ENCODE assay signal across 28 cellular contexts in genomic region chr3:132228923-132229322, GRCh38.
A peak's percentile ranks its signal among the peaks of the same experiment; 100 is the strongest.
DNase-seq lines count a peak whose midpoint lies in the region; ATAC-seq and TF ChIP-seq lines count a peak whose summit lies in the region.
"Had no signal": no experiment of that assay in that cellular context is flagged by ENCODE, and none has a peak within 500 bp of the region (broad histone marks: within the 10 kb centered on the region; RNA-seq: fewer than 3 reads in every experiment).

No MANE protein-coding gene starts in this region.

- H2BK120ac ChIP-seq in neuronal stem cell (ENCODE audit: low read depth, low read length): no peak overlapping the region

- no peak overlapping the region for H3K4me3 ChIP-seq in astrocyte of the spinal cord (ENCODE audit: low read depth, low read length)
- no peak overlapping the region for H3K4me3 ChIP-seq in neuronal stem cell (ENCODE audit: low read length in 2 of 2)
- H3K4me3 ChIP-seq in heart right ventricle: no peak overlapping the region
- H3K4me3 ChIP-seq: BLaER1, body of pancreas, ovary, sigmoid colon, SJSA1, transverse colon had no signal

- 100% methylated on average over 1 of the region's 3 CpGs; no CpG with 5 or more reads in 1 of the 2 donors for WGBS in neuronal stem cell (ENCODE audit: extremely low coverage in 2 of 2, insufficient read length in 2 of 2, insufficient replicate concordance in 1 of 2), 2 donors
- 76 to 93% methylated on average over 3 of the region's 3 CpGs for WGBS in heart right ventricle, 2 donors

- no peak overlapping the region for H3K27ac Mint-ChIP-seq in activated CD4-positive, alpha-beta T cell treated with anti-CD3 and anti-CD28 coated beads, Interleukin-2, amount 10 ng/mL, durations not matched to agents 24 days and 14 days
- H3K27ac Mint-ChIP-seq: activated naive CD8-positive, alpha-beta T cell; activated T-helper 1 cell treated with anti-CD3 and anti-CD28 coated beads, Interleukin-12 subunit alpha, Interleukin-12 subunit beta, Interleukin-2, Interleukin-4 antibody, amounts not matched to agents 30 ng/mL and 10 ng/mL and 1 ng/mL, durations not matched to agents 14 hours and 24 hours and 36 hours; dendritic cell treated with granulocyte-macrophage colony-stimulating factor and Interleukin-4, amounts not matched to agents 40 ng/mL and 50 ng/mL, for 4 days; H9; naive thymus-derived CD4-positive, alpha-beta T cell had no signal

- H3K9me3 Mint-ChIP-seq in activated CD4-positive, alpha-beta T cell treated with anti-CD3 and anti-CD28 coated beads, Interleukin-2, amount 10 ng/mL, durations not matched to agents 24 days and 14 days: no peaks in the 10 kb centered on the region
- H3K9me3 Mint-ChIP-seq: activated T-helper 1 cell treated with anti-CD3 and anti-CD28 coated beads, Interleukin-12 subunit alpha, Interleukin-12 subunit beta, Interleukin-2, Interleukin-4 antibody, amounts not matched to agents 30 ng/mL and 10 ng/mL and 1 ng/mL, durations not matched to agents 14 hours and 24 hours and 36 hours; dendritic cell treated with granulocyte-macrophage colony-stimulating factor and Interleukin-4, amounts not matched to agents 40 ng/mL and 50 ng/mL, for 4 days; H9; naive thymus-derived CD4-positive, alpha-beta T cell had no signal

- no peak overlapping the region for H3K4me3 Mint-ChIP-seq in activated CD4-positive, alpha-beta T cell treated with anti-CD3 and anti-CD28 coated beads, Interleukin-2, amount 10 ng/mL, durations not matched to agents 24 days and 14 days
- H3K4me3 Mint-ChIP-seq: activated naive CD8-positive, alpha-beta T cell; activated T-helper 1 cell treated with anti-CD3 and anti-CD28 coated beads, Interleukin-12 subunit alpha, Interleukin-12 subunit beta, Interleukin-2, Interleukin-4 antibody, amounts not matched to agents 30 ng/mL and 10 ng/mL and 1 ng/mL, durations not matched to agents 14 hours and 24 hours and 36 hours; dendritic cell treated with granulocyte-macrophage colony-stimulating factor and Interleukin-4, amounts not matched to agents 40 ng/mL and 50 ng/mL, for 4 days; H9; naive thymus-derived CD4-positive, alpha-beta T cell had no signal

- H3K27ac ChIP-seq in neuronal stem cell (replicated peaks; ENCODE audit: low read length): no peak overlapping the region
- no peak overlapping the region for H3K27ac ChIP-seq in heart right ventricle
- H3K27ac ChIP-seq: 22Rv1, BLaER1, body of pancreas, HL-60, ovary, sigmoid colon, SJSA1, transverse colon had no signal

- H2BK15ac ChIP-seq in neuronal stem cell (ENCODE audit: low read length): no peak overlapping the region

- no peaks in the 10 kb centered on the region for H3K9me3 ChIP-seq in neuronal stem cell (replicated peaks in 1 of 2; ENCODE audit: control insufficient read depth in 2 of 2, insufficient read depth in 1 of 2, low read depth in 1 of 2, low read length in 2 of 2)
- no peaks in the 10 kb centered on the region for H3K9me3 ChIP-seq in heart right ventricle
- H3K9me3 ChIP-seq: BLaER1, body of pancreas, ovary, sigmoid colon, SJSA1, transverse colon had no signal

- H3K4me2 ChIP-seq in neuronal stem cell (ENCODE audit: insufficient read depth, low read length, poor library complexity, severe bottlenecking): no peak overlapping the region
- H3K4me2 ChIP-seq: BLaER1 had no signal

- H2BK12ac ChIP-seq in neuronal stem cell (ENCODE audit: low read length): no peak overlapping the region

- no peak overlapping the region for H3K18ac ChIP-seq in neuronal stem cell (ENCODE audit: low read length)

- in situ Hi-C loops in astrocyte of the spinal cord (cut with HindIII; ENCODE audit: low sequenced_read_pairs): no loop called here

- H3K4me1 ChIP-seq in neuronal stem cell (ENCODE audit: control insufficient read depth in 2 of 2, insufficient read depth in 1 of 2, low read depth in 1 of 2, low read length in 2 of 2) (no peaks in the 10 kb centered on the region), heart right ventricle (peaks cover 0 to 7% (median 0%) of the 10 kb centered on the region in 9 donors)
- H3K4me1 ChIP-seq: BLaER1, body of pancreas, SJSA1 had no signal

- peaks cover 2% of the 10 kb centered on the region for H3K27me3 Mint-ChIP-seq in activated CD4-positive, alpha-beta T cell treated with anti-CD3 and anti-CD28 coated beads, Interleukin-2, amount 10 ng/mL, durations not matched to agents 24 days and 14 days
- H3K27me3 Mint-ChIP-seq: dendritic cell treated with granulocyte-macrophage colony-stimulating factor and Interleukin-4, amounts not matched to agents 40 ng/mL and 50 ng/mL, for 4 days had no signal

- H2AK5ac ChIP-seq in neuronal stem cell (ENCODE audit: low read depth, low read length): no peak overlapping the region

- no peaks in the 10 kb centered on the region for H3K36me3 Mint-ChIP-seq in activated CD4-positive, alpha-beta T cell treated with anti-CD3 and anti-CD28 coated beads, Interleukin-2, amount 10 ng/mL, durations not matched to agents 24 days and 14 days (ENCODE audit: low read depth)
- H3K36me3 Mint-ChIP-seq: activated naive CD8-positive, alpha-beta T cell; naive thymus-derived CD4-positive, alpha-beta T cell had no signal

- no peak overlapping the region for H2AFZ ChIP-seq in neuronal stem cell (ENCODE audit: low read length)

- no peak overlapping the region for H3K23ac ChIP-seq in neuronal stem cell (ENCODE audit: low read depth, low read length, poor library complexity)

- no peak overlapping the region for H2BK5ac ChIP-seq in neuronal stem cell (ENCODE audit: low read length)

- no peak overlapping the region for H4K91ac ChIP-seq in neuronal stem cell (ENCODE audit: low read depth, low read length, poor library complexity)

- TF ChIP-seq CTCF in astrocyte of the spinal cord (IDR thresholded peaks at IDR 0.05; ENCODE audit: low read depth, low read length) (no peak), heart right ventricle (IDR thresholded peaks at IDR 0.05) (no peak)

- no peaks in the 10 kb centered on the region for H3K4me1 Mint-ChIP-seq in activated CD4-positive, alpha-beta T cell treated with anti-CD3 and anti-CD28 coated beads, Interleukin-2, amount 10 ng/mL, durations not matched to agents 24 days and 14 days
- H3K4me1 Mint-ChIP-seq: naive thymus-derived CD4-positive, alpha-beta T cell had no signal

- H3K27me3 ChIP-seq in neuronal stem cell (ENCODE audit: control insufficient read depth in 3 of 3, insufficient read depth in 3 of 3, low read depth in 1 of 3, low read length in 3 of 3) (no peaks in the 10 kb centered on the region), heart right ventricle (no peaks in the 10 kb centered on the region)
- H3K27me3 ChIP-seq: BLaER1, body of pancreas, ovary, sigmoid colon, SJSA1, transverse colon had no signal

- no peak overlapping the region for H3K4ac ChIP-seq in neuronal stem cell (ENCODE audit: low read length)

- no peak overlapping the region for H3K9ac ChIP-seq in neuronal stem cell (ENCODE audit: low read depth, low read length, poor library complexity)
- H3K9ac ChIP-seq: BLaER1 had no signal

- intact Hi-C loops in heart right ventricle (cut with DNase I): no loop called here
- intact Hi-C loops in activated CD4-positive, alpha-beta T cell treated with anti-CD3 and anti-CD28 coated beads, Interleukin-2, amount 10 ng/mL, durations not matched to agents 24 days and 14 days (cut with micrococcal nuclease): no loop called here

- H4K8ac ChIP-seq in neuronal stem cell (ENCODE audit: low read depth, low read length): no peak overlapping the region

- DNase-seq in DMS53 (lab: John Stamatoyannopoulos, UW) (peak; percentile 14), DMS53 treated with DMSO at 0.1 percent for 48 hours (lab: John Stamatoyannopoulos, UW; ENCODE audit: unreplicated experiment) (no peak), LoVo (ENCODE audit: low spot score) (peak; percentile 22), astrocyte of the spinal cord (ENCODE audit: low read depth, low spot score) (peak; percentile 5), renal cortical epithelial cell (ENCODE audit: low read depth) (peak; percentile 35), neuronal stem cell (ENCODE audit: low spot score) (no peak), heart right ventricle (no peak)
- no peak for DNase-seq in activated CD4-positive, alpha-beta T cell treated with anti-CD3 and anti-CD28 coated beads, Interleukin-2, amount 10 ng/mL, durations not matched to agents 24 days and 14 days
- DNase-seq: body of pancreas; H9; hypothalamus; kidney; mesendoderm; naive thymus-derived CD4-positive, alpha-beta T cell; NCI-H1105 treated with DMSO at 0.1 percent for 48 hours; NCI-H2171 treated with DMSO at 0.1 percent for 48 hours; ovary; sigmoid colon; stimulated activated naive CD8-positive, alpha-beta T cell treated with anti-CD3 and anti-CD28 coated beads, Interleukin-15, Interleukin-2, amounts not matched to agents 100 U/mL and 50 U/mL, for 24 hours; transverse colon had no signal

- ATAC-seq in heart right ventricle: no peak
- ATAC-seq: activated CD4-positive, CD25-positive, alpha-beta regulatory T cell treated with anti-CD3 and anti-CD28 coated beads, Interleukin-2, amount 50 U/mL, for 24 hours; body of pancreas; naive thymus-derived CD4-positive, alpha-beta T cell; stimulated activated naive CD8-positive, alpha-beta T cell treated with anti-CD3 and anti-CD28 coated beads, Interleukin-15, Interleukin-2, amounts not matched to agents 100 U/mL and 50 U/mL, for 24 hours had no signal

- no peak overlapping the region for H3K14ac ChIP-seq in neuronal stem cell (ENCODE audit: low read length)

- H3K36me3 ChIP-seq in neuronal stem cell (replicated peaks in 1 of 2; ENCODE audit: control insufficient read depth in 2 of 2, insufficient read depth in 2 of 2, low read length in 2 of 2) (no peaks in the 10 kb centered on the region), heart right ventricle (no peaks in the 10 kb centered on the region)
- H3K36me3 ChIP-seq: BLaER1, ovary, sigmoid colon, SJSA1, transverse colon had no signal

- no peaks in the 10 kb centered on the region for H3K79me1 ChIP-seq in neuronal stem cell (ENCODE audit: low read depth, low read length)

Comparison
In these comparisons a context has a peak if more than half of its experiments do, and no peak if none do; other contexts are left out.
1. DNase-seq: peak in DMS53 (single experiment), LoVo (single experiment), astrocyte of the spinal cord (single experiment) and renal cortical epithelial cell (single experiment); none in DMS53 treated with DMSO at 0.1 percent for 48 hours (single experiment), neuronal stem cell (single experiment), heart right ventricle (0 of 2) and activated CD4-positive, alpha-beta T cell treated with anti-CD3 and anti-CD28 coated beads, Interleukin-2, amount 10 ng/mL, durations not matched to agents 24 days and 14 days (single experiment).